26 cellular contexts compared by ENCODE assay signal in the genomic region with DNA sequence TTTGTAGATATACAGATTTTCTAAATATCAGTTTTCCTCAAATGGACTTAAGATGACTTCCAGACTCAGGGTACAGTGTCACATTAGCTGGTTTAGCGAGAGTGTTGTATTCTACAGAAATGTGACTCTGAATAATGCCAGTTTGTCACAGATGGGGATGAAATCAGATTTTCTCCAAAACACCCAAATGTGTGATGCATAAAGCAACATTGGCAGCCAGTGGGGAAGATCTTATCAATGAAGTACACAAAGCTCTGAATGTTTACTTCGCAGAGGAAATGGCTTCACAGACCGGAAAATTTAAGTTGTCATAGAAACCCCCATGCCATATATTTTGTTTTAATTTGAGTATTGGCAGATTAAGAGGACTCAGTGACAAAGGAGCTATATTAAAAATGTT. TPM values are rescaled to one million over a fixed set of nuclear protein-coding genes. Genes with fewer than 3 reads are reported as not detected.
DNase-seq lines count a peak whose midpoint lies in the region; ATAC-seq, FAIRE-seq and TF ChIP-seq lines count a peak whose summit lies in the region.
"Had no signal": no experiment of that assay in that cellular context is flagged by ENCODE, and none has a peak within 500 bp of the region (broad histone marks: within the 10 kb centered on the region; RNA-seq: fewer than 3 reads in every experiment).

No MANE protein-coding gene starts in this region.

- no peak for FAIRE-seq in D721Med (lab: Jason Lieb, UNC)
- FAIRE-seq: A549, GM12891, HTR-8/SVneo had no signal

- no peak overlapping the region for H3K4me3 Mint-ChIP-seq in activated naive CD8-positive, alpha-beta T cell treated with anti-CD3 and anti-CD28 coated beads for 36 hours
- H3K4me3 Mint-ChIP-seq: CD4-positive, alpha-beta T cell had no signal

- no peaks in the 10 kb centered on the region for H3K36me3 Mint-ChIP-seq in activated naive CD8-positive, alpha-beta T cell treated with anti-CD3 and anti-CD28 coated beads for 36 hours

- H3K9me3 ChIP-seq in upper lobe of right lung: no peaks in the 10 kb centered on the region
- H3K9me3 ChIP-seq: A549, BLaER1 had no signal

- H3K27ac ChIP-seq in foreskin keratinocyte (peak overlapping the region; percentile 69), upper lobe of right lung (no peak overlapping the region)
- H3K27ac ChIP-seq: A549, BLaER1, KMS-11, PC-9, SK-N-MC had no signal

- intact Hi-C loops in upper lobe of right lung (cut with DNase I): no loop called here

- no peaks in the 10 kb centered on the region for H3K4me1 Mint-ChIP-seq in activated naive CD8-positive, alpha-beta T cell treated with anti-CD3 and anti-CD28 coated beads for 36 hours

- H3K4me3 ChIP-seq in upper lobe of right lung: no peak overlapping the region
- H3K4me3 ChIP-seq: A549, BLaER1, PC-9, SK-N-MC had no signal

- no peak overlapping the region for H3K27ac Mint-ChIP-seq in activated naive CD8-positive, alpha-beta T cell treated with anti-CD3 and anti-CD28 coated beads for 36 hours
- H3K27ac Mint-ChIP-seq: CD4-positive, alpha-beta T cell had no signal

- H3K27me3 ChIP-seq in foreskin keratinocyte (no peaks in the 10 kb centered on the region), upper lobe of right lung (no peaks in the 10 kb centered on the region)
- H3K27me3 ChIP-seq: BLaER1 had no signal

- TF ChIP-seq CTCF in foreskin keratinocyte (conservative IDR thresholded peaks at IDR 0.05): no peak
- TF ChIP-seq CTCF in upper lobe of right lung (IDR thresholded peaks at IDR 0.05): no peak
- TF ChIP-seq CTCF in D721Med (IDR thresholded peaks at IDR 0.05; ENCODE audit: insufficient read depth, missing control alignments): no peak

- no peak for ATAC-seq in foreskin keratinocyte
- ATAC-seq in upper lobe of right lung: no peak
- ATAC-seq: A549 had no signal

- peaks cover 25% of the 10 kb centered on the region for H3K4me1 ChIP-seq in foreskin keratinocyte
- H3K4me1 ChIP-seq in upper lobe of right lung: no peaks in the 10 kb centered on the region
- H3K4me1 ChIP-seq: A549, BLaER1 had no signal

- no peaks in the 10 kb centered on the region for H3K27me3 Mint-ChIP-seq in activated naive CD8-positive, alpha-beta T cell treated with anti-CD3 and anti-CD28 coated beads for 36 hours
- H3K27me3 Mint-ChIP-seq: CD4-positive, alpha-beta T cell had no signal

- DNase-seq in Ammon's horn (ENCODE audit: low spot score) (peak; percentile 62), NCI-H69 (lab: John Stamatoyannopoulos, UW) (peak; percentile 10), foreskin keratinocyte (no peak), putamen (ENCODE audit: low spot score) (peak; percentile 59), upper lobe of right lung (no peak), NCI-H128 (lab: John Stamatoyannopoulos, UW; ENCODE audit: unreplicated experiment) (no peak), D721Med (ENCODE audit: insufficient read length, low spot score) (no peak)
- no peak for DNase-seq in activated naive CD8-positive, alpha-beta T cell treated with anti-CD3 and anti-CD28 coated beads for 36 hours
- DNase-seq: CD4-positive, alpha-beta T cell; COR-L47; DMS 273 treated with DMSO at 0.1 percent for 48 hours; DND-41; GOT3; NCI-H1105; NCI-H1694 treated with DMSO at 0.1 percent for 48 hours; NCI-H446 treated with DMSO at 0.1 percent for 48 hours; PC-9; RPMI8226; SHP77 treated with DMSO at 0.1 percent for 48 hours had no signal

- peaks cover 4% of the 10 kb centered on the region for H3K9me3 Mint-ChIP-seq in activated naive CD8-positive, alpha-beta T cell treated with anti-CD3 and anti-CD28 coated beads for 36 hours

- no peaks in the 10 kb centered on the region for H3K36me3 ChIP-seq in upper lobe of right lung
- H3K36me3 ChIP-seq: BLaER1 had no signal

RNA-seq across cellular contexts. Expression of gene ANO4, which starts 29.9 kb away (rescaled TPM):
- total RNA-seq in foreskin keratinocyte (16.6 and 48.9 TPM in 2 replicates), upper lobe of right lung (0.38 TPM)
- polyA plus RNA-seq in foreskin keratinocyte: 9.0 and 22.8 TPM in 2 replicates
- total RNA-seq in activated naive CD8-positive, alpha-beta T cell treated with anti-CD3 and anti-CD28 coated beads for 36 hours: not detected
- total RNA-seq: CD4-positive, alpha-beta T cell; G401; PC-9 had no signal

Comparison
In these comparisons a context has a peak if more than half of its experiments do, and no peak if none do; other contexts are left out.
1. DNase-seq: peak in Ammon's horn (single experiment), NCI-H69 (single experiment) and putamen (single experiment); none in foreskin keratinocyte (0 of 2), upper lobe of right lung (single experiment), activated naive CD8-positive, alpha-beta T cell treated with anti-CD3 and anti-CD28 coated beads for 36 hours (single experiment), NCI-H128 (single experiment) and D721Med (single experiment).
2. RNA of gene ANO4, which starts 29.9 kb away (total RNA-seq): 16.6 to 48.9 TPM in foreskin keratinocyte; 0.38 TPM in upper lobe of right lung (single experiment) and not detected in activated naive CD8-positive, alpha-beta T cell treated with anti-CD3 and anti-CD28 coated beads for 36 hours; every median in the first group is over 10 times any median in the second.